13 cellular contexts compared by ENCODE assay signal in the genomic region with DNA sequence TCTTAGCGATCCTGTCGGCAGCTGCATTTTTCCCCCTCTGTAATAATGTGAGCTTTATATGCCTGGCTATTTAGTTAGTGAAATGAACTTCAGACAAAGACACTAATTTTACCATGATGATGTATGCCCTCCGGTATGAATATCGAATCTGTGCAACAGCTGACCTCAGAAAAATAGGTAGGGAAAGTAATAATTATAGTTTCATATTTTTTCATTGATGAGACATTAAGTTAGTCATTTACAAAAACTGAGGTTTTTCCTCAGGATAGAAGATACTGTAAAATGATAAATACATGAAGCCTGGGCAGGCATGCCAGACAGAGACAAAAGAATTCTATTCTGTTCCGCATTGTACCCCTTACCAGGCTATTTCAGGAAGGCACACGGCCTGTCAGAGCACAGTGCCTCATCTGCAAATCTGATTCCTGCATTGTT.
A peak's percentile ranks its signal among the peaks of the same experiment; 100 is the strongest.
DNase-seq lines count a peak whose midpoint lies in the region; ATAC-seq and TF ChIP-seq lines count a peak whose summit lies in the region.
"Had no signal": no experiment of that assay in that cellular context is flagged by ENCODE, and none has a peak within 500 bp of the region (broad histone marks: within the 10 kb centered on the region; RNA-seq: fewer than 3 reads in every experiment).

No MANE protein-coding gene starts in this region.

- TF ChIP-seq CTCF in ascending aorta (IDR thresholded peaks at IDR 0.05), result no peak
- no peak for TF ChIP-seq CTCF in hepatocyte (IDR thresholded peaks at IDR 0.05; ENCODE audit: poor library complexity)
- TF ChIP-seq CTCF in sigmoid colon (IDR thresholded peaks at IDR 0.05), result no peak

- no peaks in the 10 kb centered on the region for H3K9me3 Mint-ChIP-seq in activated CD8-positive, alpha-beta T cell treated with anti-CD3 and anti-CD28 coated beads, Interleukin-2, amount 10 ng/mL, durations not matched to agents 7 days and 5 days (ENCODE audit: insufficient read depth)
- H3K9me3 Mint-ChIP-seq: stimulated activated naive CD8-positive, alpha-beta T cell treated with anti-CD3 and anti-CD28 coated beads, Interleukin-15, amount 100 ng/mL, for 72 hours had no signal

- peak overlapping the region; percentile 64 for H3K4me2 ChIP-seq in hepatocyte

- H3K4me1 ChIP-seq in ascending aorta (peaks cover 0 to 54% of the 10 kb centered on the region in 2 donors), hepatocyte (ENCODE audit: insufficient read depth) (peaks cover 30% of the 10 kb centered on the region), sigmoid colon (peaks cover 0 to 36% (median 19%) of the 10 kb centered on the region in 4 donors)

- peaks cover 22% of the 10 kb centered on the region for H3K27me3 Mint-ChIP-seq in activated CD8-positive, alpha-beta T cell treated with anti-CD3 and anti-CD28 coated beads, Interleukin-2, amount 10 ng/mL, durations not matched to agents 7 days and 5 days (ENCODE audit: low read depth)

- no peak for ATAC-seq in activated CD8-positive, alpha-beta T cell treated with anti-CD3 and anti-CD28 coated beads, Interleukin-2, amount 10 ng/mL, durations not matched to agents 7 days and 5 days
- ATAC-seq: stimulated activated naive CD8-positive, alpha-beta T cell treated with anti-CD3 and anti-CD28 coated beads, Interleukin-15, amount 100 ng/mL, for 72 hours had no signal

- no peaks in the 10 kb centered on the region for H4K20me1 ChIP-seq in hepatocyte (ENCODE audit: insufficient read depth, poor library complexity, severe bottlenecking)

- H3K36me3 ChIP-seq in ascending aorta (no peaks in the 10 kb centered on the region), hepatocyte (replicated peaks; ENCODE audit: insufficient read depth, low read depth) (no peaks in the 10 kb centered on the region), sigmoid colon (no peaks in the 10 kb centered on the region)
- H3K36me3 ChIP-seq: WERI-Rb-1 had no signal

- peak overlapping the region in 1 of 2 donors; percentile 66 for H3K4me3 ChIP-seq in ascending aorta
- H3K4me3 ChIP-seq in hepatocyte, result peak overlapping the region; percentile 12
- no peak overlapping the region for H3K4me3 ChIP-seq in sigmoid colon

- POLR2A ChIA-PET in activated CD8-positive, alpha-beta T cell treated with anti-CD3 and anti-CD28 coated beads, Interleukin-2, amount 10 ng/mL, durations not matched to agents 7 days and 5 days (lab: Charles Lee), result no interaction called here

- TF ChIP-seq POLR2A in sigmoid colon (IDR thresholded peaks at IDR 0.05), result no peak

- intact Hi-C loops in ascending aorta (cut with DNase I) (loop anchor here (2.0 to 10.0 kb wide), 3 partner anchors 20 to 394 kb away; no protein-coding TSS in a partner anchor), sigmoid colon (cut with DNase I) (no loop called here)

- TF ChIP-seq EP300 in sigmoid colon (IDR thresholded peaks at IDR 0.05), result no peak

- no peak overlapping the region for H3K4me3 Mint-ChIP-seq in activated CD8-positive, alpha-beta T cell treated with anti-CD3 and anti-CD28 coated beads, Interleukin-2, amount 10 ng/mL, durations not matched to agents 7 days and 5 days
- H3K4me3 Mint-ChIP-seq: stimulated activated naive CD8-positive, alpha-beta T cell treated with anti-CD3 and anti-CD28 coated beads, Interleukin-15, amount 100 ng/mL, for 72 hours had no signal

- H3K27ac ChIP-seq in ascending aorta (peak overlapping the region; percentile 89 to 96), hepatocyte (peak overlapping the region; percentile 95), sigmoid colon (peak overlapping the region; percentile 59 to 84 (median 72))
- H3K27ac ChIP-seq: WERI-Rb-1 had no signal

- no peaks in the 10 kb centered on the region for H3K9me2 ChIP-seq in hepatocyte (replicated peaks; ENCODE audit: insufficient read depth)

- no peaks in the 10 kb centered on the region for H3K36me3 Mint-ChIP-seq in activated CD8-positive, alpha-beta T cell treated with anti-CD3 and anti-CD28 coated beads, Interleukin-2, amount 10 ng/mL, durations not matched to agents 7 days and 5 days (ENCODE audit: low read depth)

- in situ Hi-C loops in KBM-7 (cut with MboI; ENCODE audit: low pct_unique_long_range_greater_than_20kb, low sequenced_read_pairs), result no loop called here

- H3K27me3 ChIP-seq in ascending aorta (no peaks in the 10 kb centered on the region), hepatocyte (no peaks in the 10 kb centered on the region), sigmoid colon (no peaks in the 10 kb centered on the region)

- no peak overlapping the region for H3K27ac Mint-ChIP-seq in activated CD8-positive, alpha-beta T cell treated with anti-CD3 and anti-CD28 coated beads, Interleukin-2, amount 10 ng/mL, durations not matched to agents 7 days and 5 days
- H3K27ac Mint-ChIP-seq: stimulated activated naive CD8-positive, alpha-beta T cell treated with anti-CD3 and anti-CD28 coated beads, Interleukin-15, amount 100 ng/mL, for 72 hours had no signal

- CTCF ChIA-PET in activated CD8-positive, alpha-beta T cell treated with anti-CD3 and anti-CD28 coated beads, Interleukin-2, amount 10 ng/mL, durations not matched to agents 7 days and 5 days (lab: Charles Lee), result no interaction called here

- peaks cover 4% of the 10 kb centered on the region for H3K4me1 Mint-ChIP-seq in activated CD8-positive, alpha-beta T cell treated with anti-CD3 and anti-CD28 coated beads, Interleukin-2, amount 10 ng/mL, durations not matched to agents 7 days and 5 days (ENCODE audit: low read depth)

- peak; percentile 16 for DNase-seq in ELF-1 (ENCODE audit: low read depth, low spot score)
- DNase-seq in ascending aorta (ENCODE audit: low spot score in 2 of 2), result no peak
- no peak for DNase-seq in hepatocyte (ENCODE audit: low spot score)
- no peak for DNase-seq in sigmoid colon
- no peak for DNase-seq in NOMO-1 treated with dmso at 0.1 percent for 144 hours (lab: John Stamatoyannopoulos, UW; ENCODE audit: unreplicated experiment)
- no peak for DNase-seq in KBM-7
- no peak for DNase-seq in activated CD8-positive, alpha-beta T cell treated with anti-CD3 and anti-CD28 coated beads, Interleukin-2, amount 10 ng/mL, durations not matched to agents 7 days and 5 days
- no peak for DNase-seq in NCI-H2107 treated with DMSO at 0.1 percent for 48 hours (lab: John Stamatoyannopoulos, UW; ENCODE audit: unreplicated experiment)
- DNase-seq: activated effector memory CD4-positive, alpha-beta T cell treated with Interleukin-2 at 50 U/mL for 16 hours; GOT3; NCI-H1436 treated with DMSO at 0.1 percent for 48 hours; stimulated activated naive CD8-positive, alpha-beta T cell treated with anti-CD3 and anti-CD28 coated beads, Interleukin-15, amount 100 ng/mL, for 72 hours; WERI-Rb-1 had no signal

- 51% methylated on average over 6 of the region's 6 CpGs for WGBS in hepatocyte (ENCODE audit: low lambda C conversion rate, missing lambda C conversion rate)
- 46 to 69% methylated on average over 6 of the region's 6 CpGs for WGBS in sigmoid colon, 2 donors

- H3K9me3 ChIP-seq in ascending aorta (no peaks in the 10 kb centered on the region), hepatocyte (ENCODE audit: low read depth) (no peaks in the 10 kb centered on the region), sigmoid colon (no peaks in the 10 kb centered on the region)

- peaks cover 58% of the 10 kb centered on the region for H3K79me2 ChIP-seq in hepatocyte

- no peak overlapping the region for H2AFZ ChIP-seq in hepatocyte
